In the genomic region with DNA sequence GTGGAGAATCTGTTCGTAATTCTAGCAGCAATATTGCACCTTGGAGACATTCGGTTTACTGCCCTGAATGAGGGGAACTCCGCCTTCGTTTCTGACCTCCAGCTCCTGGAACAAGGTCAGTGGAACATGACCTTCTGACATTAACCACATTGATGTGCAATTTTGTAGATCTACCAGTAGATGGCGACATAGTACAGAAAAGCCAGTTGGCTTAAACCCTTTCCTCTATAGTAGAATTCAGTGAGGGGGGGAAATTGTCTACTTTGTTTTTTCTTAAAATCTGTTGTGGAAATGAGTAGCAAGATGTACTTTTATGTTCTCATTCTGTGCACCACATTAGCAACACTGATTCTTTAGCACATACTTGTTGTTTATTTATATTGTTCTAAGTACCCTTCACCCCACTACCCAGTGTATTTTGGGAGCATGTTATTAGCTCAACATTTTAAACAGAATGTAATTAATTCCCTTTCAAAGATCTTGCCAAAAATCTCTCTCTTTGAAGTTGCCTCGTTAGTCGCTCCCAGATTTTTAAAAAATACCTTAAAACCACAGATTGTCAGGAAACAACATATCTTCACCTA, we compare ENCODE assay signal across 8 cellular contexts.
DNase-seq lines count a peak whose midpoint lies in the region; FAIRE-seq and TF ChIP-seq lines count a peak whose summit lies in the region.

No MANE protein-coding gene starts in this region.

- no peak overlapping the region for H2BK5ac ChIP-seq in mesendoderm (ENCODE audit: low read length)

- no peaks in the 10 kb centered on the region for H3K79me1 ChIP-seq in mesendoderm (ENCODE audit: low read length)

- H2AFZ ChIP-seq in Karpas-422 (ENCODE audit: low read length), result no peak overlapping the region

- H3K56ac ChIP-seq in mesendoderm (ENCODE audit: low read length), result no peak overlapping the region

- no peaks in the 10 kb centered on the region for H3K4me1 Mint-ChIP-seq in endodermal cell

- no peak overlapping the region for H4K5ac ChIP-seq in mesendoderm (ENCODE audit: low read length)

- POLR2A ChIA-PET in A673 (lab: Charles Lee; ENCODE audit: low non-redundant PET), result no interaction called here

- H3K4me2 ChIP-seq in Karpas-422 (ENCODE audit: low read depth, low read length, poor library complexity, severe bottlenecking) (no peak overlapping the region), mesendoderm (ENCODE audit: low read length) (no peak overlapping the region)

- H3K9me3 ChIP-seq in A673 (ENCODE audit: low read depth, low read length, poor library complexity, severe bottlenecking) (no peaks in the 10 kb centered on the region), Karpas-422 (ENCODE audit: low read length) (no peaks in the 10 kb centered on the region), endodermal cell (ENCODE audit: control insufficient read depth, low read length) (no peaks in the 10 kb centered on the region)

- intact Hi-C loops in A673 (cut with micrococcal nuclease; ENCODE audit: unreplicated experiment), result loop anchor here (1.0 to 5.0 kb wide), 8 partner anchors 45 to 1176 kb away; no protein-coding TSS in a partner anchor

- no peaks in the 10 kb centered on the region for H3K27me3 Mint-ChIP-seq in endodermal cell (ENCODE audit: insufficient read depth)

- WGBS in endodermal cell (ENCODE audit: insufficient coverage in 1 of 2, insufficient read length in 1 of 2), 2 experiments, result 34 to 37% methylated on average over 6 to 7 of the region's 7 CpGs
- no CpG with 5 or more reads among the region's 7 CpGs for WGBS in mesendoderm (ENCODE audit: extremely low coverage, insufficient coverage, low lambda C conversion rate)

- H3K4me3 Mint-ChIP-seq in endodermal cell, result no peak overlapping the region

- peaks cover 55% of the 10 kb centered on the region for H3K4me1 ChIP-seq in A673 (ENCODE audit: insufficient read depth, low read length, poor library complexity, severe bottlenecking)
- H3K4me1 ChIP-seq in Karpas-422 (ENCODE audit: low read length), result no peaks in the 10 kb centered on the region
- H3K4me1 ChIP-seq in endodermal cell (ENCODE audit: control insufficient read depth, insufficient read depth, low read length), result no peaks in the 10 kb centered on the region
- no peaks in the 10 kb centered on the region for H3K4me1 ChIP-seq in mesendoderm (ENCODE audit: control insufficient read depth, low read depth, low read length)

- no peaks in the 10 kb centered on the region for H4K20me1 ChIP-seq in Karpas-422 (ENCODE audit: insufficient read depth, low read depth, low read length)

- H2BK120ac ChIP-seq in mesendoderm (ENCODE audit: low read depth, low read length), result no peak overlapping the region

- CTCF ChIA-PET in A673 (lab: Charles Lee), result interaction anchor here (1.2 kb wide), 1 partner anchor 823 kb away, joined by 3 read pairs; no protein-coding TSS in a partner anchor

- H3K9me3 Mint-ChIP-seq in endodermal cell, result no peaks in the 10 kb centered on the region

- H3K27me3 ChIP-seq in A673 (replicated peaks; ENCODE audit: insufficient read depth, low read depth, low read length, poor library complexity), result no peaks in the 10 kb centered on the region
- no peaks in the 10 kb centered on the region; the same call in 1 of the 2 replicates for H3K27me3 ChIP-seq in GM06990 (replicated peaks; ENCODE audit: control insufficient read depth, insufficient read depth, low read length)
- H3K27me3 ChIP-seq in Karpas-422 (ENCODE audit: low read length), result no peaks in the 10 kb centered on the region
- no peaks in the 10 kb centered on the region for H3K27me3 ChIP-seq in endodermal cell (ENCODE audit: control insufficient read depth, insufficient read depth, low read length, poor library complexity, severe bottlenecking)
- no peaks in the 10 kb centered on the region for H3K27me3 ChIP-seq in mesendoderm (ENCODE audit: insufficient read depth, low read length, poor library complexity)

- TF ChIP-seq CTCF in A673 (conservative IDR thresholded peaks at IDR 0.05; ENCODE audit: low read depth, low read length) (peak; percentile 83), GM06990 (IDR thresholded peaks at IDR 0.05; ENCODE audit: insufficient read depth, low read length, poor library complexity, severe bottlenecking) (peak; percentile 60), endodermal cell (conservative IDR thresholded peaks at IDR 0.05) (peak; percentile 92)

- no peak overlapping the region for H3K4ac ChIP-seq in mesendoderm (ENCODE audit: low read depth, low read length)

- no peak overlapping the region for H2AK5ac ChIP-seq in mesendoderm (ENCODE audit: low read length)

- no peaks in the 10 kb centered on the region for H3K36me3 Mint-ChIP-seq in endodermal cell (ENCODE audit: low read depth)

- H3K23ac ChIP-seq in mesendoderm (ENCODE audit: low read length), result no peak overlapping the region

- H3K36me3 ChIP-seq in A673 (ENCODE audit: insufficient read depth, low read length, poor library complexity, severe bottlenecking), result no peaks in the 10 kb centered on the region
- H3K36me3 ChIP-seq in GM06990 (ENCODE audit: control insufficient read depth, insufficient read depth, low read length), result no peaks in the 10 kb centered on the region
- no peaks in the 10 kb centered on the region for H3K36me3 ChIP-seq in Karpas-422 (ENCODE audit: insufficient read depth, low read length)
- no peaks in the 10 kb centered on the region for H3K36me3 ChIP-seq in endodermal cell (ENCODE audit: control insufficient read depth, insufficient read depth, low read length)
- no peaks in the 10 kb centered on the region for H3K36me3 ChIP-seq in mesendoderm (ENCODE audit: control insufficient read depth, insufficient read depth, low read length)

- no peak overlapping the region for H4K8ac ChIP-seq in mesendoderm (ENCODE audit: low read depth, low read length)

- DNase-seq in A673 (ENCODE audit: low spot score), result peak; percentile 83
- peak; percentile 8 for DNase-seq in GM06990 (ENCODE audit: extremely low read depth, insufficient read length)
- peak; percentile 28 for DNase-seq in H54 (ENCODE audit: insufficient read length, low spot score)
- peak; percentile 83 for DNase-seq in Karpas-422
- peak; percentile 59 for DNase-seq in RCC 7860 (ENCODE audit: low spot score)
- DNase-seq in endodermal cell, result no peak
- DNase-seq in mesendoderm, result peak; percentile 69
- DNase-seq in activated effector memory CD4-positive, alpha-beta T cell treated with Interleukin-2 at 50 U/mL for 16 hours, result no peak

- TF ChIP-seq POLR2A in H54 (IDR thresholded peaks at IDR 0.05; ENCODE audit: low read depth, low read length), result no peak

- FAIRE-seq in H54 (lab: Jason Lieb, UNC) (peak; percentile 100), RCC 7860 (lab: Jason Lieb, UNC) (peak; percentile 53)

- no peak overlapping the region for H3K27ac Mint-ChIP-seq in endodermal cell

- H3K9ac ChIP-seq in Karpas-422 (ENCODE audit: low read length) (no peak overlapping the region), endodermal cell (ENCODE audit: extremely low read depth, low read length, poor library complexity, severe bottlenecking) (no peak overlapping the region), mesendoderm (ENCODE audit: low read length) (no peak overlapping the region)

- H2BK15ac ChIP-seq in mesendoderm (replicated peaks; ENCODE audit: low read depth), result no peak overlapping the region

- H3K18ac ChIP-seq in mesendoderm (ENCODE audit: low read length), result no peak overlapping the region

- H3K27ac ChIP-seq in A673 (ENCODE audit: low read depth, low read length, poor library complexity, severe bottlenecking), result peak overlapping the region; percentile 61
- H3K27ac ChIP-seq in Karpas-422 (ENCODE audit: low read length), result no peak overlapping the region
- H3K27ac ChIP-seq in endodermal cell (ENCODE audit: low read depth, low read length), result no peak overlapping the region
- no peak overlapping the region for H3K27ac ChIP-seq in mesendoderm (ENCODE audit: low read depth, low read length)

- BruUV-seq in A673 (replicated peaks; lab: Mats Ljungman, UMichigan), result no TSS peak

- H3K79me2 ChIP-seq in Karpas-422 (ENCODE audit: low read length) (no peaks in the 10 kb centered on the region), mesendoderm (ENCODE audit: control insufficient read depth, insufficient read depth, low read length) (no peaks in the 10 kb centered on the region)

- no peaks in the 10 kb centered on the region for H3K9me2 ChIP-seq in Karpas-422 (replicated peaks; ENCODE audit: insufficient read depth, low read length)

- H3K4me3 ChIP-seq in A673 (ENCODE audit: low read depth, low read length, poor library complexity, severe bottlenecking) (no peak overlapping the region), GM06990 (replicated peaks; ENCODE audit: low read depth, low read length) (no peak overlapping the region), Karpas-422 (ENCODE audit: low read length) (no peak overlapping the region), endodermal cell (ENCODE audit: low read length) (no peak overlapping the region), mesendoderm (ENCODE audit: low read length) (no peak overlapping the region)

Comparison
In these comparisons a context has a peak if more than half of its experiments do, and no peak if none do; other contexts are left out.
1. DNase-seq: peak in A673 (single experiment), GM06990 (single experiment), H54 (single experiment), Karpas-422 (single experiment), RCC 7860 (single experiment) and mesendoderm (single experiment); none in endodermal cell (single experiment) and activated effector memory CD4-positive, alpha-beta T cell treated with Interleukin-2 at 50 U/mL for 16 hours (single experiment).
2. Peak in every context shown above with its lines, with median percentiles within 50 percentile points of each other: CTCF ChIP-seq.